Comparison of ENCODE assay signal across 29 cellular contexts in genomic region chr2:657766-658165, GRCh38.
"Had no signal": no experiment of that assay in that cellular context is flagged by ENCODE, and none has a peak within 500 bp of the region (broad histone marks: within the 10 kb centered on the region; RNA-seq: fewer than 3 reads in every experiment).

No MANE protein-coding gene starts in this region.

- ATAC-seq: activated CD4-positive, CD25-positive, alpha-beta regulatory T cell treated with anti-CD3 and anti-CD28 coated beads, Interleukin-2, amount 50 U/mL, for 24 hours; activated naive CD4-positive, alpha-beta T cell treated with anti-CD3 and anti-CD28 coated beads, Interleukin-2, amount 50 U/mL, for 72 hours; activated T-cell treated with anti-CD3 and anti-CD28 coated beads, Interleukin-2, amount 50 U/mL, for 4 hours; foreskin keratinocyte; heart left ventricle; left lung; lower lobe of right lung; sciatic nerve; stimulated activated memory B cell treated with anti-CD40 and anti-IgM and Interleukin-4, amounts not matched to agents 10 μg/mL and 1 μg/mL and 100 μg/mL, for 72 hours; stimulated activated naive CD8-positive, alpha-beta T cell treated with anti-CD3 and anti-CD28 coated beads, Interleukin-15, amount 100 ng/mL, for 72 hours; upper lobe of right lung had no signal

- H3K27ac Mint-ChIP-seq: activated CD4-positive, alpha-beta memory T cell treated with anti-CD3 and anti-CD28 coated beads for 36 hours; activated CD4-positive, alpha-beta T cell treated with anti-CD3 and anti-CD28 coated beads, Interleukin-2, amount 10 ng/mL, durations not matched to agents 24 days and 14 days; activated naive CD4-positive, alpha-beta T cell treated with anti-CD3 and anti-CD28 coated beads, Interleukin-2, amount 50 U/mL, for 72 hours; activated T-helper 2 cell treated with anti-CD3 and anti-CD28 coated beads, Interferon-gamma antibody, Interleukin-2, Interleukin-4, amounts not matched to agents 10 μg/mL and 5 μg/mL and 100 μg/mL, durations not matched to agents 14 hours and 24 hours and 36 hours; dendritic cell treated with granulocyte-macrophage colony-stimulating factor and Interleukin-4, amounts not matched to agents 40 ng/mL and 50 ng/mL, for 4 days; nephron; stimulated activated memory B cell treated with anti-CD40 and anti-IgM and Interleukin-4, amounts not matched to agents 10 μg/mL and 1 μg/mL and 100 μg/mL, for 72 hours; T-helper 1 cell treated with Interleukin-12 subunit alpha and Interleukin-12 subunit beta and Interleukin-4 antibody, amounts not matched to agents 30 μg/mL and 1 μg/mL, for 36 hours had no signal

- H3K36me3 Mint-ChIP-seq: activated CD4-positive, alpha-beta memory T cell treated with anti-CD3 and anti-CD28 coated beads for 36 hours; activated naive CD4-positive, alpha-beta T cell treated with anti-CD3 and anti-CD28 coated beads, Interleukin-2, amount 50 U/mL, for 72 hours had no signal

- H3K27me3 Mint-ChIP-seq: stimulated activated naive CD8-positive, alpha-beta T cell treated with anti-CD3 and anti-CD28 coated beads, Interleukin-15, amount 100 ng/mL, for 72 hours had no signal

- H3K9me3 Mint-ChIP-seq: activated CD4-positive, alpha-beta memory T cell treated with anti-CD3 and anti-CD28 coated beads for 36 hours; activated CD4-positive, alpha-beta T cell treated with anti-CD3 and anti-CD28 coated beads, Interleukin-2, amount 10 ng/mL, durations not matched to agents 24 days and 14 days; activated naive CD4-positive, alpha-beta T cell treated with anti-CD3 and anti-CD28 coated beads, Interleukin-2, amount 50 U/mL, for 72 hours; activated T-cell treated with anti-CD3 and anti-CD28 coated beads, Interleukin-2, amount 50 U/mL, for 4 hours; activated T-helper 2 cell treated with anti-CD3 and anti-CD28 coated beads, Interferon-gamma antibody, Interleukin-2, Interleukin-4, amounts not matched to agents 10 μg/mL and 5 μg/mL and 100 μg/mL, durations not matched to agents 14 hours and 24 hours and 36 hours; dendritic cell treated with granulocyte-macrophage colony-stimulating factor and Interleukin-4, amounts not matched to agents 40 ng/mL and 50 ng/mL, for 4 days; nephron; stimulated activated memory B cell treated with anti-CD40 and anti-IgM and Interleukin-4, amounts not matched to agents 10 μg/mL and 1 μg/mL and 100 μg/mL, for 72 hours; stimulated activated naive CD8-positive, alpha-beta T cell treated with anti-CD3 and anti-CD28 coated beads, Interleukin-15, amount 100 ng/mL, for 72 hours; T-helper 1 cell treated with Interleukin-12 subunit alpha and Interleukin-12 subunit beta and Interleukin-4 antibody, amounts not matched to agents 30 μg/mL and 1 μg/mL, for 36 hours had no signal

- DNase-seq: activated CD4-positive, alpha-beta memory T cell treated with anti-CD3 and anti-CD28 coated beads for 36 hours; activated CD4-positive, alpha-beta T cell treated with anti-CD3 and anti-CD28 coated beads, Interleukin-2, amount 10 ng/mL, durations not matched to agents 24 days and 14 days; activated naive CD4-positive, alpha-beta T cell; activated T-cell treated with anti-CD3 and anti-CD28 coated beads, Interleukin-2, amount 50 U/mL, for 4 hours; central memory CD4-positive, alpha-beta T cell; foreskin keratinocyte; heart left ventricle; hypothalamus; kidney glomerular epithelial cell; lower lobe of right lung; mesenchymal stem cell; ovary; retina; small intestine; stimulated activated CD4-positive, alpha-beta T cell treated with anti-CD3 and anti-CD28 coated beads, Interleukin-4, amount 100 ng/mL, for 24 hours; stimulated activated naive CD8-positive, alpha-beta T cell treated with anti-CD3 and anti-CD28 coated beads, Interleukin-15, amount 100 ng/mL, for 72 hours; T1000; tibial artery; upper lobe of right lung; WERI-Rb-1 had no signal

- H3K4me3 Mint-ChIP-seq: activated CD4-positive, alpha-beta memory T cell treated with anti-CD3 and anti-CD28 coated beads for 36 hours; activated CD4-positive, alpha-beta T cell treated with anti-CD3 and anti-CD28 coated beads, Interleukin-2, amount 10 ng/mL, durations not matched to agents 24 days and 14 days; activated T-cell treated with anti-CD3 and anti-CD28 coated beads, Interleukin-2, amount 50 U/mL, for 4 hours; dendritic cell treated with granulocyte-macrophage colony-stimulating factor and Interleukin-4, amounts not matched to agents 40 ng/mL and 50 ng/mL, for 4 days; nephron; stimulated activated memory B cell treated with anti-CD40 and anti-IgM and Interleukin-4, amounts not matched to agents 10 μg/mL and 1 μg/mL and 100 μg/mL, for 72 hours; stimulated activated naive CD8-positive, alpha-beta T cell treated with anti-CD3 and anti-CD28 coated beads, Interleukin-15, amount 100 ng/mL, for 72 hours; T-helper 1 cell treated with Interleukin-12 subunit alpha and Interleukin-12 subunit beta and Interleukin-4 antibody, amounts not matched to agents 30 μg/mL and 1 μg/mL, for 36 hours had no signal
